ENCODE assay signal across 41 cellular contexts in the genomic region with DNA sequence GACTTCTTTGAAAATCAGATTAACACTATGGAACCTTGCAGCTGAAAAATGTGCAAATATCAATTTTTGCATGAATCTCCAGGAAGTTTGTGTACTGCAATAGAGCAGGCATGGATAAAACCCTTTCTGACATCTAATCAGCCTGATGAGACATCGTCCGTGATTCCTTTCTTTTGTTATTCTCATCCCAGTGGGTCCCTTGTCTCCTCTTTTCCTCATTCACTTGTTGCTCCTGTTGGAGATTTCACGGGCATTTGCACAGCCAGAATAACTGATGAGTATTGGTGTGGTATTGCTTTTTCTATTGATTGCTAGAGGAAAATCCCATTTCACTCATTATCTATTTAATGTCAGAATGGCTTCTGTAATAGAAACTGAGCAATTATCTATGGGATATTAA. TPM values are rescaled to one million over a fixed set of nuclear protein-coding genes. Genes with fewer than 3 reads are reported as not detected.
"Had no signal": no experiment of that assay in that cellular context is flagged by ENCODE, and none has a peak within 500 bp of the region (broad histone marks: within the 10 kb centered on the region; RNA-seq: fewer than 3 reads in every experiment).

No MANE protein-coding gene starts in this region.

- H3K36me3 ChIP-seq: ascending aorta, brain microvascular endothelial cell, breast epithelium had no signal

- H3K27ac ChIP-seq: ascending aorta, body of pancreas, brain microvascular endothelial cell, breast epithelium, VCaP had no signal

- H3K4me3 Mint-ChIP-seq: activated B cell treated with CpG ODN at 0.5 μM for 24 hours; activated CD4-positive, alpha-beta memory T cell treated with anti-CD3 and anti-CD28 coated beads for 36 hours; activated CD4-positive, alpha-beta T cell treated with anti-CD3 and anti-CD28 coated beads, Interleukin-2, amount 10 ng/mL, durations not matched to agents 24 days and 14 days; activated CD8-positive, alpha-beta T cell treated with anti-CD3 and anti-CD28 coated beads for 36 hours; activated naive CD4-positive, alpha-beta T cell treated with anti-CD3 and anti-CD28 coated beads for 36 hours; activated naive CD8-positive, alpha-beta T cell; activated naive CD8-positive, alpha-beta T cell treated with anti-CD3 and anti-CD28 coated beads, Interleukin-2, amount 10 ng/mL, durations not matched to agents 7 days and 5 days; activated naive CD8-positive, alpha-beta T cell treated with anti-CD3 and anti-CD28 coated beads, Interleukin-2, amount 50 U/mL, for 24 hours; activated T-cell treated with anti-CD3 and anti-CD28 coated beads, Interleukin-2, amount 50 U/mL, for 4 hours; activated T-cell treated with anti-CD3 and anti-CD28 coated beads, Interleukin-2, amount 50 U/mL, for 72 hours; activated T-helper 1 cell treated with anti-CD3 and anti-CD28 coated beads, Interleukin-12 subunit alpha, Interleukin-12 subunit beta, Interleukin-2, Interleukin-4 antibody, amounts not matched to agents 30 ng/mL and 10 ng/mL and 1 ng/mL, durations not matched to agents 14 hours and 24 hours and 36 hours; activated T-helper 17 cell treated with anti-CD3 and anti-CD28 coated beads, Interleukin-2, amount 50 U/mL, for 72 hours; central memory CD8-positive, alpha-beta T cell; T-helper 1 cell treated with Interleukin-12 subunit alpha and Interleukin-12 subunit beta and Interleukin-4 antibody, amounts not matched to agents 30 μg/mL and 1 μg/mL, for 36 hours; T-helper 2 cell treated with Interferon-gamma antibody and Interleukin-4, amounts not matched to agents 5 μg/mL and 100 μg/mL, for 36 hours had no signal

- H3K36me3 Mint-ChIP-seq: activated CD4-positive, alpha-beta memory T cell treated with anti-CD3 and anti-CD28 coated beads for 36 hours; activated naive CD8-positive, alpha-beta T cell; activated naive CD8-positive, alpha-beta T cell treated with anti-CD3 and anti-CD28 coated beads, Interleukin-2, amount 10 ng/mL, durations not matched to agents 7 days and 5 days had no signal

- H3K4me1 Mint-ChIP-seq: activated B cell treated with CpG ODN at 0.5 μM for 24 hours; activated CD4-positive, alpha-beta T cell treated with anti-CD3 and anti-CD28 coated beads, Interleukin-2, amount 10 ng/mL, durations not matched to agents 24 days and 14 days; activated naive CD8-positive, alpha-beta T cell treated with anti-CD3 and anti-CD28 coated beads, Interleukin-2, amount 10 ng/mL, durations not matched to agents 7 days and 5 days; activated naive CD8-positive, alpha-beta T cell treated with anti-CD3 and anti-CD28 coated beads, Interleukin-2, amount 50 U/mL, for 24 hours; activated T-helper 17 cell treated with anti-CD3 and anti-CD28 coated beads, Interleukin-2, amount 50 U/mL, for 72 hours; central memory CD8-positive, alpha-beta T cell had no signal

- FAIRE-seq: TTC549 had no signal

- H3K4me1 ChIP-seq: ascending aorta, body of pancreas, breast epithelium had no signal

- DNase-seq: activated B cell treated with CpG ODN at 0.5 μM for 24 hours; activated CD4-positive, alpha-beta memory T cell treated with anti-CD3 and anti-CD28 coated beads for 36 hours; activated CD4-positive, alpha-beta T cell treated with anti-CD3 and anti-CD28 coated beads for 4 hours; activated CD4-positive, alpha-beta T cell treated with anti-CD3 and anti-CD28 coated beads, Interleukin-2, amount 10 ng/mL, durations not matched to agents 24 days and 14 days; activated CD4-positive, alpha-beta T cell treated with anti-CD3 and anti-CD28 coated beads, Interleukin-2, amount 50 U/mL, for 1 hour; activated CD4-positive, alpha-beta T cell treated with anti-CD3 and anti-CD28 coated beads, Interleukin-2, amount 50 U/mL, for 4 hours; activated CD4-positive, CD25-positive, alpha-beta regulatory T cell treated with anti-CD3 and anti-CD28 coated beads, Interleukin-2, amount 50 U/mL, for 72 hours; activated CD8-positive, alpha-beta memory T cell treated with anti-CD3 and anti-CD28 coated beads, Interleukin-2, amount 50 U/mL, for 4 hours; activated CD8-positive, alpha-beta T cell treated with anti-CD3 and anti-CD28 coated beads for 36 hours; activated effector memory CD4-positive, alpha-beta T cell treated with anti-CD3 and anti-CD28 coated beads, Interleukin-2, amount 50 U/mL, for 16 hours; activated gamma-delta T cell treated with Interleukin-2 at 50 U/mL for 16 hours; activated naive CD4-positive, alpha-beta T cell; activated naive CD4-positive, alpha-beta T cell treated with anti-CD3 and anti-CD28 coated beads for 36 hours; activated naive CD4-positive, alpha-beta T cell treated with anti-CD3 and anti-CD28 coated beads, Interleukin-2, amount 50 U/mL, for 16 hours; activated naive CD8-positive, alpha-beta T cell treated with anti-CD3 and anti-CD28 coated beads, Interleukin-2, amount 10 ng/mL, durations not matched to agents 7 days and 5 days; activated naive CD8-positive, alpha-beta T cell treated with anti-CD3 and anti-CD28 coated beads, Interleukin-2, amount 50 U/mL, for 24 hours; activated T-cell treated with anti-CD3 and anti-CD28 coated beads for 4 hours; activated T-cell treated with anti-CD3 and anti-CD28 coated beads, Interleukin-2, amount 50 U/mL, for 1 hour; activated T-cell treated with anti-CD3 and anti-CD28 coated beads, Interleukin-2, amount 50 U/mL, for 4 hours; activated T-cell treated with anti-CD3 and anti-CD28 coated beads, Interleukin-2, amount 50 U/mL, for 72 hours; amygdala; anterior cingulate cortex; body of pancreas; brain microvascular endothelial cell; cerebellar nuclear complex; T-helper 1 cell; T-helper 2 cell; T-helper 9 cell had no signal

- ATAC-seq: activated CD8-positive, alpha-beta T cell treated with anti-CD3 and anti-CD28 coated beads for 36 hours; activated naive CD8-positive, alpha-beta T cell treated with anti-CD3 and anti-CD28 coated beads, Interleukin-2, amount 50 U/mL, for 24 hours; activated T-cell treated with anti-CD3 and anti-CD28 coated beads, Interleukin-2, amount 50 U/mL, for 4 hours; activated T-cell treated with anti-CD3 and anti-CD28 coated beads, Interleukin-2, amount 50 U/mL, for 72 hours; activated T-helper 17 cell treated with anti-CD3 and anti-CD28 coated beads, Interleukin-2, amount 50 U/mL, for 72 hours; body of pancreas had no signal

- H3K4me3 ChIP-seq: ascending aorta, body of pancreas, breast epithelium had no signal

- H3K9me3 Mint-ChIP-seq: activated B cell treated with CpG ODN at 0.5 μM for 24 hours; activated CD4-positive, alpha-beta memory T cell treated with anti-CD3 and anti-CD28 coated beads for 36 hours; activated CD4-positive, alpha-beta T cell treated with anti-CD3 and anti-CD28 coated beads, Interleukin-2, amount 10 ng/mL, durations not matched to agents 24 days and 14 days; activated CD8-positive, alpha-beta T cell treated with anti-CD3 and anti-CD28 coated beads for 36 hours; activated naive CD4-positive, alpha-beta T cell treated with anti-CD3 and anti-CD28 coated beads for 36 hours; activated naive CD8-positive, alpha-beta T cell treated with anti-CD3 and anti-CD28 coated beads, Interleukin-2, amount 10 ng/mL, durations not matched to agents 7 days and 5 days; activated naive CD8-positive, alpha-beta T cell treated with anti-CD3 and anti-CD28 coated beads, Interleukin-2, amount 50 U/mL, for 24 hours; activated T-cell treated with anti-CD3 and anti-CD28 coated beads, Interleukin-2, amount 50 U/mL, for 4 hours; activated T-cell treated with anti-CD3 and anti-CD28 coated beads, Interleukin-2, amount 50 U/mL, for 72 hours; activated T-helper 1 cell treated with anti-CD3 and anti-CD28 coated beads, Interleukin-12 subunit alpha, Interleukin-12 subunit beta, Interleukin-2, Interleukin-4 antibody, amounts not matched to agents 30 ng/mL and 10 ng/mL and 1 ng/mL, durations not matched to agents 14 hours and 24 hours and 36 hours; activated T-helper 17 cell treated with anti-CD3 and anti-CD28 coated beads, Interleukin-2, amount 50 U/mL, for 72 hours; central memory CD8-positive, alpha-beta T cell; T-helper 1 cell treated with Interleukin-12 subunit alpha and Interleukin-12 subunit beta and Interleukin-4 antibody, amounts not matched to agents 30 μg/mL and 1 μg/mL, for 36 hours; T-helper 2 cell treated with Interferon-gamma antibody and Interleukin-4, amounts not matched to agents 5 μg/mL and 100 μg/mL, for 36 hours had no signal

- H3K27ac Mint-ChIP-seq: activated B cell treated with CpG ODN at 0.5 μM for 24 hours; activated CD4-positive, alpha-beta memory T cell treated with anti-CD3 and anti-CD28 coated beads for 36 hours; activated CD4-positive, alpha-beta T cell treated with anti-CD3 and anti-CD28 coated beads, Interleukin-2, amount 10 ng/mL, durations not matched to agents 24 days and 14 days; activated CD8-positive, alpha-beta T cell treated with anti-CD3 and anti-CD28 coated beads for 36 hours; activated naive CD4-positive, alpha-beta T cell treated with anti-CD3 and anti-CD28 coated beads for 36 hours; activated naive CD8-positive, alpha-beta T cell; activated naive CD8-positive, alpha-beta T cell treated with anti-CD3 and anti-CD28 coated beads, Interleukin-2, amount 10 ng/mL, durations not matched to agents 7 days and 5 days; activated naive CD8-positive, alpha-beta T cell treated with anti-CD3 and anti-CD28 coated beads, Interleukin-2, amount 50 U/mL, for 24 hours; activated T-cell treated with anti-CD3 and anti-CD28 coated beads, Interleukin-2, amount 50 U/mL, for 72 hours; activated T-helper 1 cell treated with anti-CD3 and anti-CD28 coated beads, Interleukin-12 subunit alpha, Interleukin-12 subunit beta, Interleukin-2, Interleukin-4 antibody, amounts not matched to agents 30 ng/mL and 10 ng/mL and 1 ng/mL, durations not matched to agents 14 hours and 24 hours and 36 hours; activated T-helper 17 cell treated with anti-CD3 and anti-CD28 coated beads, Interleukin-2, amount 50 U/mL, for 72 hours; T-helper 1 cell treated with Interleukin-12 subunit alpha and Interleukin-12 subunit beta and Interleukin-4 antibody, amounts not matched to agents 30 μg/mL and 1 μg/mL, for 36 hours; T-helper 2 cell treated with Interferon-gamma antibody and Interleukin-4, amounts not matched to agents 5 μg/mL and 100 μg/mL, for 36 hours had no signal

- H3K9me3 ChIP-seq: ascending aorta, body of pancreas, breast epithelium had no signal

RNA-seq across cellular contexts. Expression of a gene that starts 39.9 kb away (rescaled TPM):
- total RNA-seq: activated B cell treated with CpG ODN at 0.5 μM for 24 hours; activated CD4-positive, alpha-beta memory T cell treated with anti-CD3 and anti-CD28 coated beads for 36 hours; activated CD4-positive, alpha-beta T cell treated with anti-CD3 and anti-CD28 coated beads, Interleukin-2, amount 10 ng/mL, durations not matched to agents 24 days and 14 days; activated CD8-positive, alpha-beta memory T cell treated with anti-CD3 and anti-CD28 coated beads for 36 hours; activated CD8-positive, alpha-beta T cell treated with anti-CD3 and anti-CD28 coated beads for 36 hours; activated naive CD4-positive, alpha-beta T cell treated with anti-CD3 and anti-CD28 coated beads for 36 hours; activated naive CD8-positive, alpha-beta T cell treated with anti-CD3 and anti-CD28 coated beads, Interleukin-2, amount 10 ng/mL, durations not matched to agents 7 days and 5 days; activated T-cell treated with anti-CD3 and anti-CD28 coated beads, Interleukin-2, amount 50 U/mL, for 4 hours; activated T-cell treated with anti-CD3 and anti-CD28 coated beads, Interleukin-2, amount 50 U/mL, for 72 hours; activated T-helper 1 cell treated with anti-CD3 and anti-CD28 coated beads, Interleukin-12 subunit alpha, Interleukin-12 subunit beta, Interleukin-2, Interleukin-4 antibody, amounts not matched to agents 30 ng/mL and 10 ng/mL and 1 ng/mL, durations not matched to agents 14 hours and 24 hours and 36 hours; activated T-helper 17 cell treated with anti-CD3 and anti-CD28 coated beads, Interleukin-2, amount 50 U/mL, for 72 hours; ascending aorta; cardiac septum; chondrocyte had no signal
